ENCODE assay signal across 1 cellular context in genomic region chr14:75068294-75069020, GRCh38.
TF ChIP-seq lines count a peak whose summit lies in the region.

No MANE protein-coding gene starts in this region.

TF ChIP-seq in K562, 482 proteins besides CTCF, POLR2A, EP300 and RAD21 (continued from another document and continues in another):
- TF ChIP-seq ZBTB11 (CRISPR knock-in tag; IDR thresholded peaks at IDR 0.05) (no peak), L3MBTL2 (IDR thresholded peaks at IDR 0.05) (no peak), ZNF184 (CRISPR knock-in tag; IDR thresholded peaks at IDR 0.05) (no peak), ATF6 (CRISPR knock-in tag; IDR thresholded peaks at IDR 0.05) (no peak), RAD51 (IDR thresholded peaks at IDR 0.05; ENCODE audit: borderline replicate concordance, low read depth) (no peak), XRCC3 (IDR thresholded peaks at IDR 0.05) (no peak), ZBTB33 (CRISPR knock-in tag; IDR thresholded peaks at IDR 0.05) (no peak), ZBTB1 (CRISPR knock-in tag; IDR thresholded peaks at IDR 0.05; ENCODE audit: borderline replicate concordance, low read depth) (no peak), KHSRP (IDR thresholded peaks at IDR 0.05) (no peak), NFE2 (IDR thresholded peaks at IDR 0.05; ENCODE audit: low read depth) (no peak), ZBTB26 (CRISPR knock-in tag; IDR thresholded peaks at IDR 0.05) (peak; percentile 35; the same call in 1 of the 2 replicates), ZNF551 (CRISPR knock-in tag; IDR thresholded peaks at IDR 0.05) (no peak), ILF3 (IDR thresholded peaks at IDR 0.05; ENCODE audit: borderline replicate concordance) (no peak), U2AF1 (optimal IDR thresholded peaks at IDR 0.05; ENCODE audit: low read depth, low read length) (no peak), ZNF589 (CRISPR knock-in tag; IDR thresholded peaks at IDR 0.05; ENCODE audit: low read depth) (0 out of 2 replicates have a peak, but pooled peaks have one; percentile 51), ZNF212 (CRISPR knock-in tag; IDR thresholded peaks at IDR 0.05) (no peak), TSC22D4 (tag; IDR thresholded peaks at IDR 0.05) (no peak), HMGN3 (IDR thresholded peaks at IDR 0.05; ENCODE audit: borderline replicate concordance, extremely low read depth, insufficient read length, low read depth, low read length) (no peak), ELF4 (CRISPR knock-in tag; IDR thresholded peaks at IDR 0.05) (no peak), ASH1L (IDR thresholded peaks at IDR 0.05; ENCODE audit: borderline replicate concordance, low read depth, partially characterized antibody) (no peak), FUS (optimal IDR thresholded peaks at IDR 0.05; ENCODE audit: low read depth, low read length) (no peak), SLC30A9 (CRISPR knock-in tag; IDR thresholded peaks at IDR 0.05) (no peak), MAFF (IDR thresholded peaks at IDR 0.05; ENCODE audit: low read length) (no peak; the same call in 1 of the 2 replicates), MAZ (CRISPR knock-in tag; conservative IDR thresholded peaks at IDR 0.05 in 1 of 2, IDR thresholded peaks at IDR 0.05 in 1 of 2) (no peak), CCNT2 (IDR thresholded peaks at IDR 0.05; ENCODE audit: borderline replicate concordance, extremely low read depth, insufficient read length, low read depth, low read length) (no peak), MXI1 (IDR thresholded peaks at IDR 0.05; ENCODE audit: low read depth, low read length) (no peak), MCM2 (IDR thresholded peaks at IDR 0.05; ENCODE audit: low read depth) (no peak), STAT5A (IDR thresholded peaks at IDR 0.05; ENCODE audit: borderline replicate concordance, low read length) (no peak), ARID3B (CRISPR knock-in tag; IDR thresholded peaks at IDR 0.05; ENCODE audit: borderline replicate concordance) (no peak), PATZ1 (CRISPR knock-in tag; IDR thresholded peaks at IDR 0.05; ENCODE audit: borderline replicate concordance) (no peak), CREB1 (IDR thresholded peaks at IDR 0.05) (no peak), CREB1 (CRISPR knock-in tag; IDR thresholded peaks at IDR 0.05) (no peak), ARID2 (IDR thresholded peaks at IDR 0.05) (peak; percentile 35; the same call in 1 of the 2 replicates), ZNF316 (IDR thresholded peaks at IDR 0.05) (no peak), OTX1 (CRISPR knock-in tag; IDR thresholded peaks at IDR 0.05) (0 out of 2 replicates have a peak, but pooled peaks have one; percentile 10), NCOA6 (IDR thresholded peaks at IDR 0.05) (no peak), BCOR (IDR thresholded peaks at IDR 0.05) (no peak), SMAD4 (CRISPR knock-in tag; conservative IDR thresholded peaks at IDR 0.05) (no peak), SMARCA5 (IDR thresholded peaks at IDR 0.05) (0 out of 2 replicates have a peak, but pooled peaks have one; percentile 17), AFF1 (IDR thresholded peaks at IDR 0.05; ENCODE audit: low read depth in 1 of 2, partially characterized antibody in 2 of 2) (no peak), SMARCE1 (IDR thresholded peaks at IDR 0.05) (no peak), ZNF592 (IDR thresholded peaks at IDR 0.05) (no peak)
